ENCODE assay signal across 1 cellular context in the genomic region with DNA sequence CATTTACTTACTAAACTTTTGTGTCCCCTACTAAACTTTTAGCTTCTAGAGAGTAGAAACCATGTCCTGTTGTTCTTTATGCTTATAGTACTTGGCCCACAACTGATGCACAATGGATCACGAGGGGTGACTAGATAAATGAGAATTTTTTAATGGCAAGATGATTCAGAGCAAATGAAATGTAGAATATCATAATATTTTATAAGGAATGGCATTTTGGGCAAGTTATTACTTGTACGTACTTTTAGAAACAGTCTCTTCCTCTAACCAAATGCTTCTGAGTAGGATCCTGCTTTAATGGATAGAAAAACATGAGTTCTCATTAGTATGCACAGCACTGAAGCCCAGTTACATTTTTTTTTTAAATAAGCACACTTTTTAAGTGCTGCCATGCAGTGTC.
TF ChIP-seq lines count a peak whose summit lies in the region.

No MANE protein-coding gene starts in this region.

TF ChIP-seq in K562, 482 proteins besides CTCF, POLR2A, EP300 and RAD21:
- no peak for TF ChIP-seq BMI1 (IDR thresholded peaks at IDR 0.05; ENCODE audit: low read length)
